19 cellular contexts compared by ENCODE assay signal in the genomic region with DNA sequence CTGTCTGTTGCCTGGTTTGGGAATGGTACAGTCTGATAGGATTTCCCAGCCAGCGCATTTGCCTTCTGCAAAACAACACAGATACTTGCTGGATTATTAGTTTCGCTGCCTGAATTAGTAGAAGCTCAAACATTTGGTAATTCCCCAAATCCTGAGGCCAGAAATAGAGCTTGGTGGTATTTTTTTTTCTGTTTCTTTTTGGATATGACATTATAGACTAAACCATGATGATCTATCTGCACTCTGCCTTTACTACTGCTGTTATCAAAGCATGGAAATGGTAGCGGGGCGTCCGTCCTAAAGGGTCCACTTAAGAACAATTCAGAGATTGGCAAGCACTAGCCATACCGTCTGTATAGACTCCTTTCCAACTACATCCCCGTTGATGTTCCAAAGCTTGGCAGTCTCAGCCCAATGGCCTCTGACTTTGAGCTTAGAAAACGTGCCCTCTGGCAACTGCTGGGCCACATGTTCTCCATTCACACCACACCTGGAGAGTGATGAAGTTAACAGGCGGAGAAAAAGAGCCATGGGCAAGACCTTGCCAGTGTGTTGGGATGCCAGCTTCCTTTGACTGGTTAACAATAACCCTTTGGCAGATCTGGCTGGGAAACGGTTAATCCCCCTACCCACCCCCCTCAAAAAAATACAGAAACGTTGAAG.
"Had no signal": no experiment of that assay in that cellular context is flagged by ENCODE, and none has a peak within 500 bp of the region (broad histone marks: within the 10 kb centered on the region; RNA-seq: fewer than 3 reads in every experiment).

No MANE protein-coding gene starts in this region.

- H3K36me3 ChIP-seq: stomach had no signal

- H3K4me3 Mint-ChIP-seq: activated CD8-positive, alpha-beta T cell treated with anti-CD3 and anti-CD28 coated beads, Interleukin-2, amount 10 ng/mL, durations not matched to agents 7 days and 5 days; activated naive CD8-positive, alpha-beta T cell; natural killer cell treated with Interleukin-12 subunit alpha and Interleukin-12 subunit beta and Interleukin-15 and Interleukin-18, amount 100 ng/mL, for 72 hours; WTC11 had no signal

- H3K36me3 Mint-ChIP-seq: activated naive CD8-positive, alpha-beta T cell; natural killer cell treated with Interleukin-12 subunit alpha and Interleukin-12 subunit beta and Interleukin-15 and Interleukin-18, amount 100 ng/mL, for 72 hours; WTC11 had no signal

- H3K4me1 ChIP-seq: testis had no signal

- ATAC-seq: activated CD8-positive, alpha-beta T cell treated with anti-CD3 and anti-CD28 coated beads, Interleukin-2, amount 10 ng/mL, durations not matched to agents 7 days and 5 days; natural killer cell treated with Interleukin-12 subunit alpha and Interleukin-12 subunit beta and Interleukin-15 and Interleukin-18, amount 100 ng/mL, for 72 hours; WTC11 had no signal

- H3K27me3 ChIP-seq: stomach, testis had no signal

- DNase-seq: activated CD4-positive, alpha-beta T cell treated with anti-CD3 and anti-CD28 coated beads for 4 hours; activated CD8-positive, alpha-beta memory T cell treated with anti-CD3 and anti-CD28 coated beads, Interleukin-2, amount 50 U/mL, for 48 hours; activated CD8-positive, alpha-beta T cell treated with anti-CD3 and anti-CD28 coated beads, Interleukin-2, amount 10 ng/mL, durations not matched to agents 7 days and 5 days; activated gamma-delta T cell treated with Interleukin-2 at 50 U/mL for 16 hours; amniotic stem cell; caudate nucleus; effector CD4-positive, alpha-beta T cell; foreskin fibroblast; hypothalamus; stimulated activated CD4-positive, alpha-beta T cell treated with anti-CD3 and anti-CD28 coated beads, Interleukin-12 subunit alpha, Interleukin-12 subunit beta, amount 100 ng/mL, for 4 hours; stimulated activated CD4-positive, alpha-beta T cell treated with anti-CD3 and anti-CD28 coated beads, Interleukin-2, amount 100 ng/mL, for 24 hours; stomach; T-helper 2 cell; testis had no signal

- H3K9me3 ChIP-seq: stomach, testis had no signal

- H3K27ac ChIP-seq: testis had no signal

- FAIRE-seq: colon, TTC549 had no signal

- H3K4me3 ChIP-seq: stomach, testis had no signal

- H3K27ac Mint-ChIP-seq: activated CD8-positive, alpha-beta T cell treated with anti-CD3 and anti-CD28 coated beads, Interleukin-2, amount 10 ng/mL, durations not matched to agents 7 days and 5 days; activated naive CD8-positive, alpha-beta T cell; natural killer cell treated with Interleukin-12 subunit alpha and Interleukin-12 subunit beta and Interleukin-15 and Interleukin-18, amount 100 ng/mL, for 72 hours; WTC11 had no signal

- H3K9me3 Mint-ChIP-seq: natural killer cell treated with Interleukin-12 subunit alpha and Interleukin-12 subunit beta and Interleukin-15 and Interleukin-18, amount 100 ng/mL, for 72 hours; WTC11 had no signal
